Comparison of ENCODE assay signal across 1 cellular context in genomic region chr14:35212471-35213142, GRCh38.
TF ChIP-seq lines count a peak whose summit lies in the region.

No MANE protein-coding gene starts in this region.

TF ChIP-seq in SK-N-SH, 30 proteins besides CTCF, POLR2A, EP300 and RAD21 (continued from another document):
- no peak for TF ChIP-seq REST (IDR thresholded peaks at IDR 0.05; ENCODE audit: low read depth, low read length)
- no peak for TF ChIP-seq TEAD4 (IDR thresholded peaks at IDR 0.05; ENCODE audit: borderline replicate concordance, insufficient read depth)
- no peak for TF ChIP-seq FOXJ3 (CRISPR knock-in tag; IDR thresholded peaks at IDR 0.05)
- TF ChIP-seq NFIC (IDR thresholded peaks at IDR 0.05; ENCODE audit: borderline replicate concordance), result no peak
- no peak for TF ChIP-seq MEF2A (IDR thresholded peaks at IDR 0.05; ENCODE audit: borderline replicate concordance, low read depth)
TF ChIP-seq in SK-N-SH: peak in this region for 0.
